In genomic region chr9:69035438-69036316, GRCh38 we compare ENCODE assay signal across 8 cellular contexts. TPM values are rescaled to one million over a fixed set of nuclear protein-coding genes. Genes with fewer than 3 reads are reported as not detected.
A peak's percentile ranks its signal among the peaks of the same experiment; 100 is the strongest.
DNase-seq lines count a peak whose midpoint lies in the region; ATAC-seq and TF ChIP-seq lines count a peak whose summit lies in the region.

Gene FXN (plus strand): TSS chr9:69035752. CDS start chr9:69035783, 31 bp downstream.

- H3K4me3 ChIP-seq in HL-60 (replicated peaks; ENCODE audit: insufficient read depth, low read length), result peak within 1 kb of the TSS; percentile 64
- peak within 1 kb of the TSS; percentile 77 for H3K4me3 ChIP-seq in OCI-LY3 (ENCODE audit: low read length)
- H3K4me3 ChIP-seq in esophagus (ENCODE audit: low read depth in 1 of 2, low read length in 2 of 2), result peak within 1 kb of the TSS; percentile 61 to 80
- H3K4me3 ChIP-seq in muscle layer of duodenum (ENCODE audit: low read depth in 1 of 2, low read length in 2 of 2), result peak within 1 kb of the TSS; percentile 82 to 94

- peaks cover 46% of the 10 kb centered on the region for H3K79me2 ChIP-seq in OCI-LY3 (ENCODE audit: low read length)

- 1% methylated on average over 63 to 75 of the region's 75 CpGs for WGBS in esophagus, 2 donors

- H3K36me3 ChIP-seq in OCI-LY3 (replicated peaks; ENCODE audit: low read depth, low read length) (no peaks in the 10 kb centered on the region), esophagus (ENCODE audit: control insufficient read depth in 2 of 2, insufficient read depth in 2 of 2, low read length in 1 of 2) (no peaks in the 10 kb centered on the region), muscle layer of duodenum (ENCODE audit: control insufficient read depth in 1 of 2, insufficient read depth in 2 of 2, low read length in 2 of 2) (no peaks in the 10 kb centered on the region)

- H3K4me1 ChIP-seq in OCI-LY3 (ENCODE audit: low read length) (peaks cover 7% of the 10 kb centered on the region; the same call in 1 of the 2 replicates), esophagus (ENCODE audit: control insufficient read depth in 2 of 2, insufficient read depth in 2 of 2, low read length in 1 of 2) (no peaks in the 10 kb centered on the region), muscle layer of duodenum (ENCODE audit: control insufficient read depth in 1 of 2, insufficient read depth in 2 of 2, low read length in 2 of 2) (peaks cover 5 to 11% of the 10 kb centered on the region in 2 donors)

- H2AFZ ChIP-seq in OCI-LY3 (ENCODE audit: low read depth, low read length), result peak within 1 kb of the TSS; percentile 79

- DNase-seq in Caki2 (ENCODE audit: low read depth), result peak; percentile 74
- DNase-seq in HL-60 (ENCODE audit: low read depth in 1 of 2, low spot score in 1 of 2), result peak; percentile 67 to 79
- peak; percentile 84 for DNase-seq in activated T-cell treated with anti-CD3 and anti-CD28 coated beads, Interleukin-2, amount 50 U/mL, for 1 hour
- DNase-seq in stimulated activated CD8-positive, alpha-beta memory T cell treated with anti-CD3 and anti-CD28 coated beads, Interleukin-7, amount 100 ng/mL, for 4 hours (ENCODE audit: low read depth in 2 of 2), result peak; percentile 55 to 72

- H3K9ac ChIP-seq in OCI-LY3 (ENCODE audit: low read length), result peak within 1 kb of the TSS; percentile 62

- in situ Hi-C loops in Caki2 (cut with HindIII; ENCODE audit: low pct_unique_long_range_greater_than_20kb, low sequenced_read_pairs), result no loop called here

- no peaks in the 10 kb centered on the region for H3K27me3 ChIP-seq in HL-60 (ENCODE audit: insufficient read depth, poor library complexity, severe bottlenecking)
- H3K27me3 ChIP-seq in OCI-LY3 (ENCODE audit: low read depth, low read length), result no peaks in the 10 kb centered on the region
- H3K27me3 ChIP-seq in esophagus (ENCODE audit: control insufficient read depth in 1 of 2, insufficient read depth in 2 of 2, low read length in 2 of 2), result no peaks in the 10 kb centered on the region
- no peaks in the 10 kb centered on the region for H3K27me3 ChIP-seq in muscle layer of duodenum (ENCODE audit: low read depth, low read length)

- H3K9me3 ChIP-seq in OCI-LY3 (ENCODE audit: insufficient read depth, low read length), result no peaks in the 10 kb centered on the region
- no peaks in the 10 kb centered on the region for H3K9me3 ChIP-seq in esophagus (ENCODE audit: control insufficient read depth in 2 of 2, insufficient read depth in 1 of 2, low read depth in 1 of 2, low read length in 1 of 2)
- H3K9me3 ChIP-seq in muscle layer of duodenum (ENCODE audit: control insufficient read depth in 1 of 2, low read length in 2 of 2), result no peaks in the 10 kb centered on the region

- peak within 1 kb of the TSS; percentile 91 for H3K27ac ChIP-seq in HL-60 (replicated peaks)
- peak within 1 kb of the TSS; percentile 32 for H3K27ac ChIP-seq in OCI-LY3 (ENCODE audit: low read length)
- H3K27ac ChIP-seq in esophagus (ENCODE audit: low read depth in 2 of 2, low read length in 1 of 2), result peak within 1 kb of the TSS; percentile 68 to 80
- H3K27ac ChIP-seq in muscle layer of duodenum (ENCODE audit: low read length), result peak within 1 kb of the TSS; percentile 71

- no peaks in the 10 kb centered on the region for H4K20me1 ChIP-seq in OCI-LY3 (ENCODE audit: insufficient read depth, low read length)

- TF ChIP-seq CTCF in HL-60 (IDR thresholded peaks at IDR 0.05; ENCODE audit: insufficient read depth, low read length), result peak; percentile 91
- peak; percentile 95 for TF ChIP-seq CTCF in OCI-LY3 (IDR thresholded peaks at IDR 0.05; ENCODE audit: low read depth, low read length)

- ATAC-seq in GM19463 (IDR thresholded peaks at IDR 0.05; ENCODE audit: unreplicated experiment), result peak; percentile 90

- peak within 1 kb of the TSS; percentile 81 for H3K4me2 ChIP-seq in OCI-LY3 (ENCODE audit: low read length)

RNA-seq across cellular contexts. Expression of gene FXN, which starts in this region (rescaled TPM):
- total RNA-seq in Caki2 (2014; rRNA removed; shearing (Covaris generic); ENCODE audit: low replicate concordance), result 2.8 and 16.3 TPM in 2 replicates
- 10 to 100 TPM in 1 of 2 donors, 1 to 10 TPM in 1; 3.3 to 10.9 TPM for polyA plus RNA-seq in esophagus

Comparison
In these comparisons a context has a peak if more than half of its experiments do, and no peak if none do; other contexts are left out.
1. Peak in every context shown above with its lines: DNase-seq, ATAC-seq, H3K4me3 ChIP-seq and H3K27ac ChIP-seq.
2. H3K27ac ChIP-seq: peak in every context shown above with its lines; median percentile 91 in HL-60; 74 in esophagus; 71 in muscle layer of duodenum; 32 in OCI-LY3.